Comparison of ENCODE assay signal across 14 cellular contexts in the genomic region with DNA sequence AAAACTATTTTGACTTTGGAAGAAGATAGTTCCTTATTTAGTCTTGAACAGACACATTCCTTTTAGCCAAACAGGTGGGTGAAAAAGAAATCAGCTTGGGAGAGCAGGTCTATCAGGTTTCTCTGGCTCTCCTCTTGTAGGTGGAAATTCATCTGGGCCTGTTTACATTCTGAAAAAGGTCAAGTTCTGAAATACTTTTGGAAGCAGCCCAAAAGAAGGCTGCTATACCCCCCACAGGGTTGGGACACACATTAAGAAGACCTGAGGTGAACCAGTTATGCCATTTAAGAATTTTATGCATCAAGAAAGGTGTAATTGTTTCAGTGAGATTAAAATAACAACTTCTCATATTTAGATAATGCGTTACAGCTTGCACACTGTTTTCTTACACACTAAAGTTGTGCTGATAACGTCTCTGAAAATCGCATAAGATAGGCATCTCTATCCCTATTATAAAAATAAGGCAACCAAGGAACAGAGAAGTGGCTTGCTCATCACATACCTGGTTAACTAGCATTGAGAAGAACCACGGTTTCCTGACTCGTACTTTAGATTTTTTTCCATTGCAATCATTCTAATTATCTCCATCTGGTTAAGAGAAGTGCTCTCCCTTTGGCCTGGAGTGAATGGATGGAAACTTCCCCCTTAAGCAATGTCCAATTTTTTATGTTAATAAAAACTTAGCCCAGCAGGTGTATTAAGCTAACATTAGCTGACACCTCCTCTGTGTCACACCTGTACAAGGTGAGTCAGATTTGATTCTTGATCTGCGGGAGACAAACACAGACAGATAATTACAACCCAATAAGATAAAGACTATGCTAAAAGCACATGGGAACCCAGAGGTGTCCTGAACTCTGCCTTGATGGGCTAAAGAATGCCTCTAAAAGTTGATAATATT.
A peak's percentile ranks its signal among the peaks of the same experiment; 100 is the strongest.
DNase-seq lines count a peak whose midpoint lies in the region; ATAC-seq and TF ChIP-seq lines count a peak whose summit lies in the region.
"Had no signal": no experiment of that assay in that cellular context is flagged by ENCODE, and none has a peak within 500 bp of the region (broad histone marks: within the 10 kb centered on the region; RNA-seq: fewer than 3 reads in every experiment).

No MANE protein-coding gene starts in this region.

- TF ChIP-seq CTCF in LNCaP clone FGC (IDR thresholded peaks at IDR 0.05; ENCODE audit: control insufficient read depth, extremely low read depth, insufficient read depth) (no peak), mesothelial cell of epicardium (IDR thresholded peaks at IDR 0.05; ENCODE audit: unreplicated experiment) (no peak), foreskin keratinocyte (conservative IDR thresholded peaks at IDR 0.05) (no peak), nephron progenitor cell (IDR thresholded peaks at IDR 0.05) (no peak)

- intact Hi-C loops in cardiac septum (cut with DNase I), result no loop called here

- H3K27ac Mint-ChIP-seq in mesothelial cell of epicardium (peak overlapping the region; percentile 84), nephron progenitor cell (no peak overlapping the region)
- H3K27ac Mint-ChIP-seq: activated T-helper 1 cell treated with anti-CD3 and anti-CD28 coated beads, Interleukin-12 subunit alpha, Interleukin-12 subunit beta, Interleukin-2, Interleukin-4 antibody, amounts not matched to agents 30 ng/mL and 10 ng/mL and 1 ng/mL, durations not matched to agents 14 hours and 24 hours and 36 hours had no signal

- DNase-seq in AG20443 (ENCODE audit: low spot score), result peak; percentile 20
- peak; percentile 99 for DNase-seq in LNCaP clone FGC (ENCODE audit: low read depth)
- DNase-seq in astrocyte of the hippocampus (ENCODE audit: low read depth, low spot score), result peak; percentile 33
- no peak for DNase-seq in mesothelial cell of epicardium (ENCODE audit: low spot score in 2 of 2, unreplicated experiment in 2 of 2)
- DNase-seq in foreskin keratinocyte, result no peak
- DNase-seq in nephron progenitor cell, result no peak
- no peak for DNase-seq in cardiac septum (ENCODE audit: low spot score)
- no peak for DNase-seq in KBM-7
- DNase-seq: activated CD4-positive, alpha-beta T cell treated with anti-CD3 and anti-CD28 coated beads for 1 hour; hypothalamus; NCI-H1930; uterus had no signal

- H3K4me3 ChIP-seq in LNCaP clone FGC (ENCODE audit: low read depth, low read length), result 0 out of 2 replicates have a peak overlapping the region, but pooled peaks have one; percentile 4
- H3K4me3 ChIP-seq: uterus had no signal

- in situ Hi-C loops in KBM-7 (cut with MboI; ENCODE audit: low pct_unique_long_range_greater_than_20kb, low sequenced_read_pairs), result no loop called here

- H3K4me3 Mint-ChIP-seq in mesothelial cell of epicardium (no peak overlapping the region), nephron progenitor cell (no peak overlapping the region)
- H3K4me3 Mint-ChIP-seq: activated T-helper 1 cell treated with anti-CD3 and anti-CD28 coated beads, Interleukin-12 subunit alpha, Interleukin-12 subunit beta, Interleukin-2, Interleukin-4 antibody, amounts not matched to agents 30 ng/mL and 10 ng/mL and 1 ng/mL, durations not matched to agents 14 hours and 24 hours and 36 hours had no signal

- peaks cover 26% of the 10 kb centered on the region for H3K36me3 Mint-ChIP-seq in mesothelial cell of epicardium
- H3K36me3 Mint-ChIP-seq in nephron progenitor cell (ENCODE audit: low read depth), result peaks cover 64% of the 10 kb centered on the region

- H3K27me3 Mint-ChIP-seq in mesothelial cell of epicardium (ENCODE audit: low read depth) (no peaks in the 10 kb centered on the region), nephron progenitor cell (ENCODE audit: low read depth, poor library complexity) (no peaks in the 10 kb centered on the region)

- no peaks in the 10 kb centered on the region for H3K4me1 ChIP-seq in foreskin keratinocyte
- H3K4me1 ChIP-seq: uterus had no signal

- H3K4me1 Mint-ChIP-seq in mesothelial cell of epicardium (peaks cover 49% of the 10 kb centered on the region), nephron progenitor cell (no peaks in the 10 kb centered on the region)

- H3K27ac ChIP-seq in foreskin keratinocyte, result no peak overlapping the region
- H3K27ac ChIP-seq: neutrophil, uterus had no signal

- H3K9me3 Mint-ChIP-seq in mesothelial cell of epicardium (peaks cover 2% of the 10 kb centered on the region), nephron progenitor cell (peaks cover 9% of the 10 kb centered on the region)
- H3K9me3 Mint-ChIP-seq: activated T-helper 1 cell treated with anti-CD3 and anti-CD28 coated beads, Interleukin-12 subunit alpha, Interleukin-12 subunit beta, Interleukin-2, Interleukin-4 antibody, amounts not matched to agents 30 ng/mL and 10 ng/mL and 1 ng/mL, durations not matched to agents 14 hours and 24 hours and 36 hours had no signal

- H3K27me3 ChIP-seq in foreskin keratinocyte, result no peaks in the 10 kb centered on the region
- H3K27me3 ChIP-seq: neutrophil, uterus had no signal

- no peak for ATAC-seq in foreskin keratinocyte

Comparison
In these comparisons a context has a peak if more than half of its experiments do, and no peak if none do; other contexts are left out.
1. DNase-seq: peak in AG20443 (single experiment), LNCaP clone FGC (single experiment) and astrocyte of the hippocampus (single experiment); none in mesothelial cell of epicardium (0 of 2), foreskin keratinocyte (0 of 2), nephron progenitor cell (single experiment), cardiac septum (single experiment) and KBM-7 (single experiment).